ENCODE assay signal across 13 cellular contexts in the genomic region with DNA sequence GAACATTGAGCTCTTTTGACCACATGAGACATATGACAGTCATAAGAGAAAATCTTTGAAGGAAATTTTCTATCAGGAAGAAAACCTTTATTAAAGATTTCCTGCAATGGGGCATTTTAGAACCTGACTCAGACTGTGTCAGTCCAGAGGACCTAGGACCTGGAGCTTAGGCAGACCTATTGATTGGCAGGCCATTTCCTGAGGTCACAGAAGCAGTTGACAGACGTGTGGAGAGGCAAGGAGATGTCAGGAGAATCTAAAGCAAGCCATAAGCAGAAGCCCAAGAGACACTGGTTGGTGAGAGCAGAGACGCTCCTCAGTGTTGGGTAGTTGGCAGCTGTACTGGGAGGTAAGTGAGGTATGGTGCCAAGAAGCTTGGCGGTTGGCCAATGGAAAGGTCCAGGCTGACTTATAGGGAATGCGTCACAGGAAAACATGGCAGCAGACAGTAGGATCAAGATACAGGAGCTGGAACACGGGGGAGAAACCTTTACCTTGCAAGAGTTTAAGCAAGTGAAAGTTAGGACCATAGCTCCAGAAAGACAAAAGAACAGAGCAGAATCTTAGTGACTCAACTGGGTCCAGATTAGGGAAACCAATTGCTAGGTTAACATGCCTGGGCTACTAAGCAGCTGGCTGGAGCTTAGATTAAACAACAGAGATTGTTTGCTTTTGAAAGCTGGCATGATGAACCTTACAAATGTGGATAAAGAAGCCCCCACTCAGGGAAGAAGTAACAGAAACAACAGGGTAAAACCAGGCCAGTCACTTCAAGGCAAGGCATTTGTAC. TPM values are rescaled to one million over a fixed set of nuclear protein-coding genes. Genes with fewer than 3 reads are reported as not detected.
DNase-seq lines count a peak whose midpoint lies in the region; TF ChIP-seq lines count a peak whose summit lies in the region.
"Had no signal": no experiment of that assay in that cellular context is flagged by ENCODE, and none has a peak within 500 bp of the region (broad histone marks: within the 10 kb centered on the region; RNA-seq: fewer than 3 reads in every experiment).

No MANE protein-coding gene starts in this region.

- DNase-seq in Ammon's horn (ENCODE audit: low spot score) = peak; percentile 3
- DNase-seq in MG63 = peak; percentile 17
- no peak for DNase-seq in right atrium auricular region (ENCODE audit: low spot score)
- DNase-seq in NCI-H2107 (lab: John Stamatoyannopoulos, UW) = no peak
- no peak for DNase-seq in ureter (ENCODE audit: low spot score)
- DNase-seq in activated CD4-positive, alpha-beta T cell treated with anti-CD3 and anti-CD28 coated beads, Interleukin-2, amount 50 U/mL, for 4 hours = no peak
- no peak for DNase-seq in activated T-cell treated with anti-CD3 and anti-CD28 coated beads, Interleukin-2, amount 50 U/mL, for 24 hours
- DNase-seq: activated CD4-positive, alpha-beta memory T cell treated with anti-CD3 and anti-CD28 coated beads, Interleukin-2, amount 10 ng/mL, durations not matched to agents 7 days and 5 days; activated effector memory CD4-positive, alpha-beta T cell treated with anti-CD3 and anti-CD28 coated beads, Interleukin-2, amount 50 U/mL, for 16 hours; H7; ovary; SJCRH30 had no signal

- H3K36me3 Mint-ChIP-seq in activated T-cell treated with anti-CD3 and anti-CD28 coated beads, Interleukin-2, amount 50 U/mL, for 24 hours (ENCODE audit: low read depth) = no peaks in the 10 kb centered on the region

- H3K4me1 ChIP-seq in right atrium auricular region = peaks cover 0 to 9% of the 10 kb centered on the region in 2 donors

- no peaks in the 10 kb centered on the region for H3K36me3 ChIP-seq in MG63
- no peaks in the 10 kb centered on the region for H3K36me3 ChIP-seq in right atrium auricular region
- H3K36me3 ChIP-seq: ovary had no signal

- no peaks in the 10 kb centered on the region for H3K9me3 Mint-ChIP-seq in activated T-cell treated with anti-CD3 and anti-CD28 coated beads, Interleukin-2, amount 50 U/mL, for 24 hours
- H3K9me3 Mint-ChIP-seq: activated CD4-positive, alpha-beta memory T cell treated with anti-CD3 and anti-CD28 coated beads, Interleukin-2, amount 10 ng/mL, durations not matched to agents 7 days and 5 days had no signal

- peak overlapping the region; percentile 7; the same call in 1 of the 2 replicates for H3K27ac ChIP-seq in VCaP
- H3K27ac ChIP-seq in right atrium auricular region = peak overlapping the region; percentile 49 to 68
- H3K27ac ChIP-seq: ovary, SJCRH30 had no signal

- H3K4me3 ChIP-seq in MG63 (no peak overlapping the region), right atrium auricular region (no peak overlapping the region)
- H3K4me3 ChIP-seq: ovary, SJCRH30 had no signal

- H3K27ac Mint-ChIP-seq in activated T-cell treated with anti-CD3 and anti-CD28 coated beads, Interleukin-2, amount 50 U/mL, for 24 hours = no peak overlapping the region
- H3K27ac Mint-ChIP-seq: activated CD4-positive, alpha-beta memory T cell treated with anti-CD3 and anti-CD28 coated beads, Interleukin-2, amount 10 ng/mL, durations not matched to agents 7 days and 5 days had no signal

- no peaks in the 10 kb centered on the region for H3K27me3 Mint-ChIP-seq in activated T-cell treated with anti-CD3 and anti-CD28 coated beads, Interleukin-2, amount 50 U/mL, for 24 hours

- H3K27me3 ChIP-seq in MG63 = no peaks in the 10 kb centered on the region
- H3K27me3 ChIP-seq in right atrium auricular region = no peaks in the 10 kb centered on the region
- H3K27me3 ChIP-seq: ovary, SJCRH30 had no signal

- H3K4me1 Mint-ChIP-seq in activated T-cell treated with anti-CD3 and anti-CD28 coated beads, Interleukin-2, amount 50 U/mL, for 24 hours (ENCODE audit: low read depth) = peaks cover 22% of the 10 kb centered on the region

- TF ChIP-seq CTCF in VCaP (conservative IDR thresholded peaks at IDR 0.05) (no peak), right atrium auricular region (IDR thresholded peaks at IDR 0.05) (no peak)

- H3K9me3 ChIP-seq in MG63 (no peaks in the 10 kb centered on the region), right atrium auricular region (no peaks in the 10 kb centered on the region)
- H3K9me3 ChIP-seq: ovary, SJCRH30 had no signal

- no peak overlapping the region for H3K4me3 Mint-ChIP-seq in activated T-cell treated with anti-CD3 and anti-CD28 coated beads, Interleukin-2, amount 50 U/mL, for 24 hours
- H3K4me3 Mint-ChIP-seq: activated CD4-positive, alpha-beta memory T cell treated with anti-CD3 and anti-CD28 coated beads, Interleukin-2, amount 10 ng/mL, durations not matched to agents 7 days and 5 days had no signal

RNA-seq across cellular contexts. Expression of a gene that starts 18.6 kb away (rescaled TPM):
- total RNA-seq in MG63 (2014; rRNA removed; shearing (Covaris generic); ENCODE audit: low replicate concordance) = 40.2 and 46.8 TPM in 2 replicates
- total RNA-seq in right atrium auricular region (100 to 1,000 TPM; 764 to 782 TPM), ureter (239 TPM)

RNA-seq across cellular contexts. Expression of a gene that starts 35.1 kb away (rescaled TPM):
- 7.6 and 8.1 TPM in 2 replicates for total RNA-seq in MG63 (2014; rRNA removed; shearing (Covaris generic); ENCODE audit: low replicate concordance)
- total RNA-seq in right atrium auricular region (1 to 10 TPM; 6.3 to 7.7 TPM), ureter (16.3 TPM)

Comparison
In these comparisons a context has a peak if more than half of its experiments do, and no peak if none do; other contexts are left out.
1. DNase-seq: peak in Ammon's horn (single experiment) and MG63 (single experiment); none in right atrium auricular region (single experiment), NCI-H2107 (single experiment), ureter (single experiment), activated CD4-positive, alpha-beta T cell treated with anti-CD3 and anti-CD28 coated beads, Interleukin-2, amount 50 U/mL, for 4 hours (0 of 2) and activated T-cell treated with anti-CD3 and anti-CD28 coated beads, Interleukin-2, amount 50 U/mL, for 24 hours (single experiment).